Comparison of ENCODE assay signal across 17 cellular contexts in the genomic region with DNA sequence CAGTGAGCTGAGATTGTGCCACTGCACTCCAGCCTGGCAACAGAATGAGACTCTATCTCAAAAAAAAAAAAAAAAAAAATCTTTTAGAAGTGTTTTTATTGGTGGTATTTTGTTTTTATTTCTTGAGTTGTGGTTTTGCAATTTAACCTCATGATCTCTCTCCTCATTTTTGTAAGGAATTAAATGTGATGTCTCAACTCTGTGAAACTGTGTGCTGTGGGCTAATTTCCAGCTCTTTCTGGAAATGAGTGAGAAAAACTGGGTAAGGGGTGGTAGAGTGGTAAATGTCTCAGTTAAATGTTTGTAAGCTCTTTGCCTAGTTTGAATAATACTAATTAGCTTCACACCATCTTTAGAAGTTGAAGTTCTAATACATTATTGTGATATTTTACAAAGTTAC.
"Had no signal": no experiment of that assay in that cellular context is flagged by ENCODE, and none has a peak within 500 bp of the region (broad histone marks: within the 10 kb centered on the region; RNA-seq: fewer than 3 reads in every experiment).

No MANE protein-coding gene starts in this region.

- ATAC-seq: activated CD8-positive, alpha-beta T cell treated with anti-CD3 and anti-CD28 coated beads for 36 hours; left lobe of liver; natural killer cell; WTC11 had no signal

- H3K27me3 Mint-ChIP-seq: activated CD8-positive, alpha-beta T cell treated with anti-CD3 and anti-CD28 coated beads for 36 hours; activated naive CD8-positive, alpha-beta T cell had no signal

- H3K4me3 Mint-ChIP-seq: activated CD8-positive, alpha-beta T cell treated with anti-CD3 and anti-CD28 coated beads for 36 hours; activated naive CD8-positive, alpha-beta T cell; natural killer cell; WTC11 had no signal

- H3K27ac Mint-ChIP-seq: activated CD8-positive, alpha-beta T cell treated with anti-CD3 and anti-CD28 coated beads for 36 hours; activated naive CD8-positive, alpha-beta T cell; natural killer cell; WTC11 had no signal

- DNase-seq: activated CD4-positive, alpha-beta T cell treated with anti-CD3 and anti-CD28 coated beads for 48 hours; activated CD8-positive, alpha-beta T cell treated with anti-CD3 and anti-CD28 coated beads for 36 hours; activated effector memory CD4-positive, alpha-beta T cell treated with anti-CD3 and anti-CD28 coated beads, Interleukin-2, amount 50 U/mL, for 16 hours; activated T-cell treated with anti-CD3 and anti-CD28 coated beads, Interleukin-2, amount 50 U/mL, for 48 hours; islet precursor cell; natural killer cell; posterior cingulate gyrus; small intestine; stimulated activated CD4-positive, alpha-beta T cell treated with anti-CD3 and anti-CD28 coated beads, Interleukin-4, amount 100 ng/mL, for 4 hours; stimulated activated CD8-positive, alpha-beta memory T cell treated with anti-CD3 and anti-CD28 coated beads, Interleukin-4, amount 100 ng/mL, for 48 hours; stimulated activated naive CD4-positive, alpha-beta T cell treated with Interleukin-2 at 50 U/mL for 16 hours; T-helper 2 cell; trophoblast cell had no signal

- H3K4me3 ChIP-seq: right atrium auricular region had no signal

- H3K4me1 Mint-ChIP-seq: natural killer cell, WTC11 had no signal

- H3K9me3 Mint-ChIP-seq: activated CD8-positive, alpha-beta T cell treated with anti-CD3 and anti-CD28 coated beads for 36 hours; natural killer cell; WTC11 had no signal
